In the genomic region with DNA sequence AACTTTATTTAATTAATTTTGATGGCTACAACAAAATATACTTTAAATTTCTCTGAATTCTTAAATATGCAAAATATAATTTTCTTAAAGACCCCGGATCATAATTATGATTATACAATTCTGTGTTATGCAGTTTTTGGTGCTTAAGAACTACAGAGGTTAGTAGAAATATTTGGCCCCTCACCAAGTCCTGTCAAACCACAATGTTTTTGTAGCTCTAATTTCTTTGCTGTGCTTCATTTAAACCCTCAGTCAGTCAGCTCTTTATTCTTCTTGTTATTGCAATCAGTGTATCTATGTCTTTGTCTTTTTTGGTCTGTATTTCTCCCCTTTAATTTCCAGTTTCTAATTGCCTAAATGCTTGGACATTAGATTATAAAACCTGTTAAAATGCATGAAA, we compare ENCODE assay signal across 10 cellular contexts.
A peak's percentile ranks its signal among the peaks of the same experiment; 100 is the strongest.
DNase-seq lines count a peak whose midpoint lies in the region; ATAC-seq and TF ChIP-seq lines count a peak whose summit lies in the region.
"Had no signal": no experiment of that assay in that cellular context is flagged by ENCODE, and none has a peak within 500 bp of the region (broad histone marks: within the 10 kb centered on the region; RNA-seq: fewer than 3 reads in every experiment).

No MANE protein-coding gene starts in this region.

- H2BK5ac ChIP-seq in mesendoderm (ENCODE audit: low read length): no peak overlapping the region

- DNase-seq in HS-27A (ENCODE audit: low read depth): peak; percentile 62
- peak; percentile 43 for DNase-seq in glomerular visceral epithelial cell (ENCODE audit: extremely low spot score)
- DNase-seq in gastrocnemius medialis: no peak
- no peak for DNase-seq in SKM-1 (lab: John Stamatoyannopoulos, UW; ENCODE audit: unreplicated experiment)
- no peak for DNase-seq in mesendoderm
- DNase-seq in anterior cingulate cortex (lab: John Stamatoyannopoulos, UW): no peak
- DNase-seq: activated CD8-positive, alpha-beta memory T cell treated with anti-CD3 and anti-CD28 coated beads, Interleukin-2, amount 50 U/mL, for 4 hours; NCI-H146; sigmoid colon had no signal

- no peak overlapping the region for H2BK120ac ChIP-seq in mesendoderm (ENCODE audit: low read depth, low read length)

- no peak overlapping the region for H3K56ac ChIP-seq in mesendoderm (ENCODE audit: low read length)

- H3K4me2 ChIP-seq in mesendoderm (ENCODE audit: low read length): no peak overlapping the region

- H4K5ac ChIP-seq in mesendoderm (ENCODE audit: low read length): no peak overlapping the region

- H3K4me3 ChIP-seq in gastrocnemius medialis (no peak overlapping the region), mesendoderm (ENCODE audit: low read length) (no peak overlapping the region)
- H3K4me3 ChIP-seq: sigmoid colon had no signal

- H3K4me1 ChIP-seq in gastrocnemius medialis (peaks cover 27 to 30% of the 10 kb centered on the region in 2 donors), mesendoderm (ENCODE audit: control insufficient read depth, low read depth, low read length) (no peaks in the 10 kb centered on the region)

- H3K27me3 ChIP-seq in gastrocnemius medialis (no peaks in the 10 kb centered on the region), mesendoderm (ENCODE audit: insufficient read depth, low read length, poor library complexity) (no peaks in the 10 kb centered on the region)
- H3K27me3 ChIP-seq: sigmoid colon had no signal

- TF ChIP-seq POLR2A in gastrocnemius medialis (IDR thresholded peaks at IDR 0.05): no peak

- no peaks in the 10 kb centered on the region for H3K79me2 ChIP-seq in mesendoderm (ENCODE audit: control insufficient read depth, insufficient read depth, low read length)

- no peak overlapping the region for H3K23ac ChIP-seq in mesendoderm (ENCODE audit: low read length)

- H3K27ac ChIP-seq in gastrocnemius medialis (peak overlapping the region in 3 of 4 donors; percentile 37 to 54 (median 52)), mesendoderm (ENCODE audit: low read depth, low read length) (no peak overlapping the region)

- ATAC-seq in SK-N-SH treated with all-trans-retinoic acid at 6 μM for 48 hours (peak; percentile 37; the same call in 1 of the 3 replicates), gastrocnemius medialis (no peak)

- WGBS in mesendoderm (ENCODE audit: extremely low coverage, insufficient coverage, low lambda C conversion rate): 100% methylated on average over 1 of the region's 1 CpG

- no peak overlapping the region for H2BK15ac ChIP-seq in mesendoderm (replicated peaks; ENCODE audit: low read depth)

- H3K36me3 ChIP-seq in gastrocnemius medialis (no peaks in the 10 kb centered on the region), mesendoderm (ENCODE audit: control insufficient read depth, insufficient read depth, low read length) (no peaks in the 10 kb centered on the region)
- H3K36me3 ChIP-seq: sigmoid colon had no signal

- no peaks in the 10 kb centered on the region for H3K9me3 ChIP-seq in gastrocnemius medialis
- H3K9me3 ChIP-seq: sigmoid colon had no signal

- no peak overlapping the region for H2AK5ac ChIP-seq in mesendoderm (ENCODE audit: low read length)

- H3K18ac ChIP-seq in mesendoderm (ENCODE audit: low read length): no peak overlapping the region

- in situ Hi-C loops in gastrocnemius medialis (cut with MboI; ENCODE audit: low sequenced_read_pairs in 4 of 4): no loop called here

- no peak overlapping the region for H4K8ac ChIP-seq in mesendoderm (ENCODE audit: low read depth, low read length)

- TF ChIP-seq CTCF in gastrocnemius medialis (IDR thresholded peaks at IDR 0.05 in 4 of 5, conservative IDR thresholded peaks at IDR 0.05 in 1 of 5): no peak

- H3K79me1 ChIP-seq in mesendoderm (ENCODE audit: low read length): no peaks in the 10 kb centered on the region

- intact Hi-C loops in gastrocnemius medialis (cut with DNase I; ENCODE audit: low total_unique reads): no loop called here

- no peak overlapping the region for H3K9ac ChIP-seq in mesendoderm (ENCODE audit: low read length)

- H3K4ac ChIP-seq in mesendoderm (ENCODE audit: low read depth, low read length): no peak overlapping the region

TF ChIP-seq in SK-N-SH treated with all-trans-retinoic acid at 6 μM for 48 hours, 23 proteins besides CTCF, POLR2A, EP300 and RAD21 (continues in another document):
- TF ChIP-seq BACH2 (CRISPR knock-in tag; IDR thresholded peaks at IDR 0.05; ENCODE audit: borderline replicate concordance) (no peak), SNAI2 (CRISPR knock-in tag; IDR thresholded peaks at IDR 0.05) (no peak), ZC3H10 (CRISPR knock-in tag; IDR thresholded peaks at IDR 0.05) (no peak), ZFP30 (CRISPR knock-in tag; IDR thresholded peaks at IDR 0.05) (no peak), ZNF70 (CRISPR knock-in tag; IDR thresholded peaks at IDR 0.05) (no peak), CSDC2 (CRISPR knock-in tag; IDR thresholded peaks at IDR 0.05) (no peak), ZNF565 (CRISPR knock-in tag; conservative IDR thresholded peaks at IDR 0.05; ENCODE audit: low read depth) (no peak), ISL1 (CRISPR knock-in tag; IDR thresholded peaks at IDR 0.05) (no peak), OSR1 (CRISPR knock-in tag; IDR thresholded peaks at IDR 0.05) (no peak), GLIS3 (CRISPR knock-in tag; IDR thresholded peaks at IDR 0.05) (no peak)
- TF ChIP-seq, protein P1, sequence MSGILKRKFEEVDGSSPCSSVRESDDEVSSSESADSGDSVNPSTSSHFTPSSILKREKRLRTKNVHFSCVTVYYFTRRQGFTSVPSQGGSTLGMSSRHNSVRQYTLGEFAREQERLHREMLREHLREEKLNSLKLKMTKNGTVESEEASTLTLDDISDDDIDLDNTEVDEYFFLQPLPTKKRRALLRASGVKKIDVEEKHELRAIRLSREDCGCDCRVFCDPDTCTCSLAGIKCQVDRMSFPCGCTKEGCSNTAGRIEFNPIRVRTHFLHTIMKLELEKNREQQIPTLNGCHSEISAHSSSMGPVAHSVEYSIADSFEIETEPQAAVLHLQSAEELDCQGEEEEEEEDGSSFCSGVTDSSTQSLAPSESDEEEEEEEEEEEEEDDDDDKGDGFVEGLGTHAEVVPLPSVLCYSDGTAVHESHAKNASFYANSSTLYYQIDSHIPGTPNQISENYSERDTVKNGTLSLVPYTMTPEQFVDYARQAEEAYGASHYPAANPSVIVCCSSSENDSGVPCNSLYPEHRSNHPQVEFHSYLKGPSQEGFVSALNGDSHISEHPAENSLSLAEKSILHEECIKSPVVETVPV (CRISPR knock-in tag; IDR thresholded peaks at IDR 0.05): no peak
- TF ChIP-seq, protein P2, sequence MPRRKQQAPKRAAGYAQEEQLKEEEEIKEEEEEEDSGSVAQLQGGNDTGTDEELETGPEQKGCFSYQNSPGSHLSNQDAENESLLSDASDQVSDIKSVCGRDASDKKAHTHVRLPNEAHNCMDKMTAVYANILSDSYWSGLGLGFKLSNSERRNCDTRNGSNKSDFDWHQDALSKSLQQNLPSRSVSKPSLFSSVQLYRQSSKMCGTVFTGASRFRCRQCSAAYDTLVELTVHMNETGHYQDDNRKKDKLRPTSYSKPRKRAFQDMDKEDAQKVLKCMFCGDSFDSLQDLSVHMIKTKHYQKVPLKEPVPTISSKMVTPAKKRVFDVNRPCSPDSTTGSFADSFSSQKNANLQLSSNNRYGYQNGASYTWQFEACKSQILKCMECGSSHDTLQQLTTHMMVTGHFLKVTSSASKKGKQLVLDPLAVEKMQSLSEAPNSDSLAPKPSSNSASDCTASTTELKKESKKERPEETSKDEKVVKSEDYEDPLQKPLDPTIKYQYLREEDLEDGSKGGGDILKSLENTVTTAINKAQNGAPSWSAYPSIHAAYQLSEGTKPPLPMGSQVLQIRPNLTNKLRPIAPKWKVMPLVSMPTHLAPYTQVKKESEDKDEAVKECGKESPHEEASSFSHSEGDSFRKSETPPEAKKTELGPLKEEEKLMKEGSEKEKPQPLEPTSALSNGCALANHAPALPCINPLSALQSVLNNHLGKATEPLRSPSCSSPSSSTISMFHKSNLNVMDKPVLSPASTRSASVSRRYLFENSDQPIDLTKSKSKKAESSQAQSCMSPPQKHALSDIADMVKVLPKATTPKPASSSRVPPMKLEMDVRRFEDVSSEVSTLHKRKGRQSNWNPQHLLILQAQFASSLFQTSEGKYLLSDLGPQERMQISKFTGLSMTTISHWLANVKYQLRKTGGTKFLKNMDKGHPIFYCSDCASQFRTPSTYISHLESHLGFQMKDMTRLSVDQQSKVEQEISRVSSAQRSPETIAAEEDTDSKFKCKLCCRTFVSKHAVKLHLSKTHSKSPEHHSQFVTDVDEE (CRISPR knock-in tag; IDR thresholded peaks at IDR 0.05): no peak
- TF ChIP-seq, protein P3, sequence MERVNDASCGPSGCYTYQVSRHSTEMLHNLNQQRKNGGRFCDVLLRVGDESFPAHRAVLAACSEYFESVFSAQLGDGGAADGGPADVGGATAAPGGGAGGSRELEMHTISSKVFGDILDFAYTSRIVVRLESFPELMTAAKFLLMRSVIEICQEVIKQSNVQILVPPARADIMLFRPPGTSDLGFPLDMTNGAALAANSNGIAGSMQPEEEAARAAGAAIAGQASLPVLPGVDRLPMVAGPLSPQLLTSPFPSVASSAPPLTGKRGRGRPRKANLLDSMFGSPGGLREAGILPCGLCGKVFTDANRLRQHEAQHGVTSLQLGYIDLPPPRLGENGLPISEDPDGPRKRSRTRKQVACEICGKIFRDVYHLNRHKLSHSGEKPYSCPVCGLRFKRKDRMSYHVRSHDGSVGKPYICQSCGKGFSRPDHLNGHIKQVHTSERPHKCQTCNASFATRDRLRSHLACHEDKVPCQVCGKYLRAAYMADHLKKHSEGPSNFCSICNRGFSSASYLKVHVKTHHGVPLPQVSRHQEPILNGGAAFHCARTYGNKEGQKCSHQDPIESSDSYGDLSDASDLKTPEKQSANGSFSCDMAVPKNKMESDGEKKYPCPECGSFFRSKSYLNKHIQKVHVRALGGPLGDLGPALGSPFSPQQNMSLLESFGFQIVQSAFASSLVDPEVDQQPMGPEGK (CRISPR knock-in tag; IDR thresholded peaks at IDR 0.05; ENCODE audit: borderline replicate concordance): no peak
- TF ChIP-seq, protein P4, sequence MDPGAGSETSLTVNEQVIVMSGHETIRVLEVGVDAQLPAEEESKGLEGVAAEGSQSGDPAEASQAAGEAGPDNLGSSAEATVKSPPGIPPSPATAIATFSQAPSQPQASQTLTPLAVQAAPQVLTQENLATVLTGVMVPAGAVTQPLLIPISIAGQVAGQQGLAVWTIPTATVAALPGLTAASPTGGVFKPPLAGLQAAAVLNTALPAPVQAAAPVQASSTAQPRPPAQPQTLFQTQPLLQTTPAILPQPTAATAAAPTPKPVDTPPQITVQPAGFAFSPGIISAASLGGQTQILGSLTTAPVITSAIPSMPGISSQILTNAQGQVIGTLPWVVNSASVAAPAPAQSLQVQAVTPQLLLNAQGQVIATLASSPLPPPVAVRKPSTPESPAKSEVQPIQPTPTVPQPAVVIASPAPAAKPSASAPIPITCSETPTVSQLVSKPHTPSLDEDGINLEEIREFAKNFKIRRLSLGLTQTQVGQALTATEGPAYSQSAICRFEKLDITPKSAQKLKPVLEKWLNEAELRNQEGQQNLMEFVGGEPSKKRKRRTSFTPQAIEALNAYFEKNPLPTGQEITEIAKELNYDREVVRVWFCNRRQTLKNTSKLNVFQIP (CRISPR knock-in tag; IDR thresholded peaks at IDR 0.05; ENCODE audit: borderline replicate concordance, low read depth): no peak

Comparison
In these comparisons a context has a peak if more than half of its experiments do, and no peak if none do; other contexts are left out.
1. DNase-seq: peak in HS-27A (single experiment) and glomerular visceral epithelial cell (single experiment); none in gastrocnemius medialis (0 of 2), SKM-1 (single experiment), mesendoderm (single experiment) and anterior cingulate cortex (0 of 58).